17 cellular contexts compared by ENCODE assay signal in the genomic region with DNA sequence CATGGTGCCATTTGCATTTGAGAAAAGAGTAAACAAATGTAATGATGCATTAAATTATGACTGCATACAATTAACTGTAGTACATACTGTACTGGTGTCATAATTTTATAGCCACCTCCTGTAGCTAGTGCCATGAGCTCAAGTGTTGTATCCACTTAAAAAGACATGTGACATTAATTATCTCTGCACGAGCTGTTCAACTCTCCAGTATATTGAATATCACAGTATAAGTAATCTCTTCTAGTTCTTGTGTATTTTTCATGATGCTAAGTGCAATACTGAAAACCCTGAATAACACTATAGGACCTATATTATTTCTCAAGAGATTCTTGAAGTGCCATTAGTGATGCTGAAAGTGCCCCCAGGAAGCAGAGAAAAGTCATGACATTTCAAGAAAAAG.
"Had no signal": no experiment of that assay in that cellular context is flagged by ENCODE, and none has a peak within 500 bp of the region (broad histone marks: within the 10 kb centered on the region; RNA-seq: fewer than 3 reads in every experiment).

No MANE protein-coding gene starts in this region.

- DNase-seq: activated CD4-positive, alpha-beta T cell treated with anti-CD3 and anti-CD28 coated beads for 1 hour; activated CD4-positive, alpha-beta T cell treated with anti-CD3 and anti-CD28 coated beads, Interleukin-2, amount 50 U/mL, for 48 hours; activated CD8-positive, alpha-beta memory T cell treated with anti-CD3 and anti-CD28 coated beads, Interleukin-2, amount 10 ng/mL, durations not matched to agents 7 days and 5 days; activated gamma-delta T cell treated with Interleukin-2 at 50 U/mL for 16 hours; activated naive CD8-positive, alpha-beta T cell treated with anti-CD3 and anti-CD28 coated beads for 36 hours; activated T-cell treated with anti-CD3 and anti-CD28 coated beads, Interleukin-2, amount 50 U/mL, for 48 hours; brain microvascular endothelial cell; cerebellar nuclear complex; left lung; psoas muscle; right lobe of liver; trophoblast cell had no signal

- H3K36me3 Mint-ChIP-seq: activated CD8-positive, alpha-beta memory T cell treated with anti-CD3 and anti-CD28 coated beads, Interleukin-2, amount 10 ng/mL, durations not matched to agents 7 days and 5 days; activated naive CD8-positive, alpha-beta T cell treated with anti-CD3 and anti-CD28 coated beads for 36 hours; memory B cell; stimulated activated memory B cell treated with anti-CD40 and anti-IgM and Interleukin-4, amounts not matched to agents 10 μg/mL and 1 μg/mL and 100 μg/mL, for 72 hours had no signal

- H3K4me3 Mint-ChIP-seq: activated CD8-positive, alpha-beta memory T cell treated with anti-CD3 and anti-CD28 coated beads, Interleukin-2, amount 10 ng/mL, durations not matched to agents 7 days and 5 days; activated naive CD8-positive, alpha-beta T cell treated with anti-CD3 and anti-CD28 coated beads for 36 hours; dendritic cell treated with granulocyte-macrophage colony-stimulating factor and Interleukin-4, amounts not matched to agents 40 ng/mL and 50 ng/mL, for 4 days; memory B cell; nephron; stimulated activated memory B cell treated with anti-CD40 and anti-IgM and Interleukin-4, amounts not matched to agents 10 μg/mL and 1 μg/mL and 100 μg/mL, for 72 hours had no signal

- H3K27ac ChIP-seq: brain microvascular endothelial cell, gastroesophageal sphincter, left lung, psoas muscle, right lobe of liver had no signal

- H3K9me3 ChIP-seq: gastroesophageal sphincter, left lung, psoas muscle, right lobe of liver had no signal

- H3K27me3 Mint-ChIP-seq: activated CD8-positive, alpha-beta memory T cell treated with anti-CD3 and anti-CD28 coated beads, Interleukin-2, amount 10 ng/mL, durations not matched to agents 7 days and 5 days; activated naive CD8-positive, alpha-beta T cell treated with anti-CD3 and anti-CD28 coated beads for 36 hours; dendritic cell treated with granulocyte-macrophage colony-stimulating factor and Interleukin-4, amounts not matched to agents 40 ng/mL and 50 ng/mL, for 4 days; memory B cell; stimulated activated memory B cell treated with anti-CD40 and anti-IgM and Interleukin-4, amounts not matched to agents 10 μg/mL and 1 μg/mL and 100 μg/mL, for 72 hours had no signal

- H3K27ac Mint-ChIP-seq: activated CD8-positive, alpha-beta memory T cell treated with anti-CD3 and anti-CD28 coated beads, Interleukin-2, amount 10 ng/mL, durations not matched to agents 7 days and 5 days; activated naive CD8-positive, alpha-beta T cell treated with anti-CD3 and anti-CD28 coated beads for 36 hours; dendritic cell treated with granulocyte-macrophage colony-stimulating factor and Interleukin-4, amounts not matched to agents 40 ng/mL and 50 ng/mL, for 4 days; memory B cell; nephron; stimulated activated memory B cell treated with anti-CD40 and anti-IgM and Interleukin-4, amounts not matched to agents 10 μg/mL and 1 μg/mL and 100 μg/mL, for 72 hours had no signal

- H3K36me3 ChIP-seq: brain microvascular endothelial cell, gastroesophageal sphincter, left lung, right lobe of liver had no signal

- H3K9me3 Mint-ChIP-seq: dendritic cell treated with granulocyte-macrophage colony-stimulating factor and Interleukin-4, amounts not matched to agents 40 ng/mL and 50 ng/mL, for 4 days; nephron had no signal

- ATAC-seq: activated CD8-positive, alpha-beta memory T cell treated with anti-CD3 and anti-CD28 coated beads, Interleukin-2, amount 10 ng/mL, durations not matched to agents 7 days and 5 days; gastroesophageal sphincter; left lung; psoas muscle; right lobe of liver; stimulated activated memory B cell treated with anti-CD40 and anti-IgM and Interleukin-4, amounts not matched to agents 10 μg/mL and 1 μg/mL and 100 μg/mL, for 72 hours had no signal

- H3K4me1 Mint-ChIP-seq: activated CD8-positive, alpha-beta memory T cell treated with anti-CD3 and anti-CD28 coated beads, Interleukin-2, amount 10 ng/mL, durations not matched to agents 7 days and 5 days; activated naive CD8-positive, alpha-beta T cell treated with anti-CD3 and anti-CD28 coated beads for 36 hours; memory B cell; nephron; stimulated activated memory B cell treated with anti-CD40 and anti-IgM and Interleukin-4, amounts not matched to agents 10 μg/mL and 1 μg/mL and 100 μg/mL, for 72 hours had no signal

- H3K4me1 ChIP-seq: gastroesophageal sphincter, left lung, psoas muscle, right lobe of liver had no signal

- H3K4me3 ChIP-seq: gastroesophageal sphincter, left lung, psoas muscle, right lobe of liver had no signal
